ENCODE assay signal across 1 cellular context in the genomic region with DNA sequence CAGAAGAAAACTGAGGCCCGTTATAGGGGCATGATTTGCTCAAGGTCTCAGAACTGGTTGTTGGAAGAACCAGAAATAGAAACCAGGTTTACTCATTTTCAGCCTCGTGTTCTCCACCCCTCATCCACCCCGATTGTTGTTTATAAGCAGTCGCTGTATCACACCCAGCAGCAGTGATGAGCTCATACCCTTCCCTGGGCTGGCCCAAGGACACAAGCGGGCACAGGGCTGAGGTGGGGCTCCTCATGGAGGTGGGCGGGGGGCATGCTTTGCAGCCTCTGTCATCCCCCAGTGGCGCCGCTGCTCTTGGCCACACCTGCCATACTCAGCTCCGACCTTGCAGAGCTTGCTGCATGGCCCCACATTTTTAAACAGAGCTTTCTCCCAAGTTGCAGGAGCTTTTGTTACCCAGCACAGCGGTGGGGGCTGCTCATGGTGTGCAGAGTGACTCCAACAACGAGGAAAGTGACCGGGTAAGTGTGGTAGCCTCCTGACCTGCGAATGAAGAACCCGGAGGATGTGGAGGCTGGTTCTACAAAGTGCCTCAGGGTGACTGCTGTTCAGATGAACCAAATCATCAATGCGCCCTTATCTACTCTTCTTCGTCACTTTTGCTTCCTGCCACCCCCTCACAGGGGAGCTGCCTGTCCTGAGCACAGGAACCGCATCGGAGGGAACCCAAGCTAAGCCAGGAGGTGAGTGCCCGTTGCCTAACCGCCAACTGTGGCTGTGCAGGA.
TF ChIP-seq lines count a peak whose summit lies in the region.

No MANE protein-coding gene starts in this region.

TF ChIP-seq in SK-N-SH, 30 proteins besides CTCF, POLR2A, EP300 and RAD21:
- TF ChIP-seq CHD2 (IDR thresholded peaks at IDR 0.05; ENCODE audit: low read length, partially characterized antibody), result no peak
- TF ChIP-seq, protein P1, sequence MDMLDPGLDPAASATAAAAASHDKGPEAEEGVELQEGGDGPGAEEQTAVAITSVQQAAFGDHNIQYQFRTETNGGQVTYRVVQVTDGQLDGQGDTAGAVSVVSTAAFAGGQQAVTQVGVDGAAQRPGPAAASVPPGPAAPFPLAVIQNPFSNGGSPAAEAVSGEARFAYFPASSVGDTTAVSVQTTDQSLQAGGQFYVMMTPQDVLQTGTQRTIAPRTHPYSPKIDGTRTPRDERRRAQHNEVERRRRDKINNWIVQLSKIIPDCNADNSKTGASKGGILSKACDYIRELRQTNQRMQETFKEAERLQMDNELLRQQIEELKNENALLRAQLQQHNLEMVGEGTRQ (IDR thresholded peaks at IDR 0.05; ENCODE audit: borderline replicate concordance, low read depth, low read length), result no peak
- no peak for TF ChIP-seq NRF1 (IDR thresholded peaks at IDR 0.05; ENCODE audit: low read depth, low read length)
- no peak for TF ChIP-seq FOXM1 (IDR thresholded peaks at IDR 0.05; ENCODE audit: low read depth)
- TF ChIP-seq MEF2A (IDR thresholded peaks at IDR 0.05; ENCODE audit: borderline replicate concordance, low read depth), result no peak
- TF ChIP-seq MXI1 (IDR thresholded peaks at IDR 0.05; ENCODE audit: low read depth, low read length), result no peak
